In genomic region chr1:66395202-66396061, GRCh38 we compare ENCODE assay signal across 13 cellular contexts.
DNase-seq lines count a peak whose midpoint lies in the region; ATAC-seq and TF ChIP-seq lines count a peak whose summit lies in the region.
"Had no signal": no experiment of that assay in that cellular context is flagged by ENCODE, and none has a peak within 500 bp of the region (broad histone marks: within the 10 kb centered on the region; RNA-seq: fewer than 3 reads in every experiment).

No MANE protein-coding gene starts in this region.

- TF ChIP-seq CTCF in nephron progenitor cell (IDR thresholded peaks at IDR 0.05) (no peak), osteocyte (IDR thresholded peaks at IDR 0.05) (no peak)

- peak overlapping the region; percentile 10 for H3K27ac Mint-ChIP-seq in nephron progenitor cell
- H3K27ac Mint-ChIP-seq in osteocyte (ENCODE audit: unreplicated experiment): no peak overlapping the region

- H3K9me3 Mint-ChIP-seq in nephron progenitor cell (peaks cover 2% of the 10 kb centered on the region), osteocyte (ENCODE audit: unreplicated experiment) (no peaks in the 10 kb centered on the region)

- DNase-seq in amniotic epithelial cell (ENCODE audit: low read depth) (peak; percentile 40), nephron progenitor cell (no peak), middle frontal gyrus (ENCODE audit: extremely low spot score, low spot score) (no peak), osteocyte (ENCODE audit: extremely low spot score, unreplicated experiment) (no peak), D341Med (ENCODE audit: low spot score) (no peak)
- DNase-seq: activated CD8-positive, alpha-beta memory T cell treated with anti-CD3 and anti-CD28 coated beads, Interleukin-2, amount 50 U/mL, for 4 hours; cerebellar nuclear complex; COR-L47; NCI-H1930; sigmoid colon had no signal

- H3K4me3 Mint-ChIP-seq in nephron progenitor cell (no peak overlapping the region), osteocyte (ENCODE audit: unreplicated experiment) (no peak overlapping the region)

- H3K4me1 Mint-ChIP-seq in nephron progenitor cell (peaks cover 4% of the 10 kb centered on the region), osteocyte (ENCODE audit: unreplicated experiment) (peaks cover 12% of the 10 kb centered on the region)

- H3K36me3 Mint-ChIP-seq in nephron progenitor cell (ENCODE audit: low read depth) (no peaks in the 10 kb centered on the region), osteocyte (ENCODE audit: unreplicated experiment) (no peaks in the 10 kb centered on the region)

- peak overlapping the region; percentile 12; the same call in 1 of the 2 replicates for H3K4me3 ChIP-seq in GM08714 (ENCODE audit: low read length)
- H3K4me3 ChIP-seq: sigmoid colon had no signal

- H3K27me3 Mint-ChIP-seq in nephron progenitor cell (ENCODE audit: low read depth, poor library complexity) (peaks cover 3% of the 10 kb centered on the region), osteocyte (ENCODE audit: unreplicated experiment) (no peaks in the 10 kb centered on the region)

- ATAC-seq in HG02798 (IDR thresholded peaks at IDR 0.05; ENCODE audit: poor library complexity, unreplicated experiment) (peak; percentile 21), GM19397 (IDR thresholded peaks at IDR 0.05; ENCODE audit: unreplicated experiment) (no peak)
